Comparison of ENCODE assay signal across 10 cellular contexts in the genomic region with DNA sequence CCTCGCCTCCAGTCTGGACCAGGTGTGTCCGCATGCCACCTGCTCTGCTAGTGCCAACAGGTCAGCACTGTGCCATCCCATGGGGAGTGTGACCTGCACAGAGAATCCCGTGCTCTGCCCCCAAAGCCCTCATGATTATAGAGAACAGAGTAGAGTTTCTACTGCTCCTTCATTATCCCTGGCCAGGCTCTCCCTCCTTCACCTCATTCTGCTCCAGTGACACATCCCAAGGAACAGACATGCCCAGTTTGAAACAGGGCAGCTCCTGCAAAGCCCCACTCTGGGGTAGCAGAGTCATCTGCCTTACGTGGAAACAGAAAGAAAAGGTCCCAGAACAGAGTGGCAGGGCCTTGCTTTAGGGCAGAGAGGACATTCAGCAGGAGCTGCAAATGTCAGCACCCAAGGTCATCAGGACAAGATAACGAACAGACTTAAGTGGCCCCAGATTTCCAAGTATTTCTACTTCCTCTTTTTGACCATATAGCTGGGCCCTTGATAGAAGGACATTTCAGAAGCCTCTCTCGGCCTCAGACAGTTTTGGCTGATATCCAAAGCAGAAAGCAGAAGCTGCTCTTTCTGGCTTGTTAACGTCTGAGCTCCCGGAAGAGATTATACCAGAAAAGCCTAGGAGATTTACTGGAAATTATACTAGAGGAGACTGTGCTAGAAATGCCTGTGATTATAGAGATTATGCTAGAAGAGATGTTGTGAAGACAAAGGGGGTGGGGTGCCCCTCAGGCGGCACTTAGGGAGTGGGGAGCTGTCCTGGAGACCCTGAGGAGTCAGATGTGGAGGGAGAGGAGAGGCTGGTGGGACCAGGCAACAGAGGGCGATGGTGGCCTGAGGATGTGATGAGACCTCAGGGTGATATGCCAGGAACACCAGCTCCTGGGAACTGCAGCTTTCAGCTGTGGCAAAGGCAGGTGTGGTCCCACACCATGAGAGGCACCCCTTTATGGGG. TPM values are rescaled to one million over a fixed set of nuclear protein-coding genes. Genes with fewer than 3 reads are reported as not detected.
A peak's percentile ranks its signal among the peaks of the same experiment; 100 is the strongest.
DNase-seq lines count a peak whose midpoint lies in the region; ATAC-seq, FAIRE-seq and TF ChIP-seq lines count a peak whose summit lies in the region.
"Had no signal": no experiment of that assay in that cellular context is flagged by ENCODE, and none has a peak within 500 bp of the region (broad histone marks: within the 10 kb centered on the region; RNA-seq: fewer than 3 reads in every experiment).

No MANE protein-coding gene starts in this region.

- H4K20me1 ChIP-seq in OCI-LY3 (ENCODE audit: insufficient read depth, low read length): no peaks in the 10 kb centered on the region

- H3K36me3 ChIP-seq in OCI-LY3 (replicated peaks; ENCODE audit: low read depth, low read length) (no peaks in the 10 kb centered on the region), right atrium auricular region (peaks cover 11% of the 10 kb centered on the region)

- peak; percentile 40 for ATAC-seq in HG02759 (IDR thresholded peaks at IDR 0.05; ENCODE audit: unreplicated experiment)

- no peaks in the 10 kb centered on the region for H3K9me3 Mint-ChIP-seq in activated T-cell treated with anti-CD3 and anti-CD28 coated beads, Interleukin-2, amount 50 U/mL, for 24 hours
- H3K9me3 Mint-ChIP-seq in activated CD4-positive, alpha-beta T cell treated with anti-CD3 and anti-CD28 coated beads, Interleukin-2, amount 10 ng/mL, durations not matched to agents 24 days and 14 days: no peaks in the 10 kb centered on the region

- TF ChIP-seq CTCF in OCI-LY3 (IDR thresholded peaks at IDR 0.05; ENCODE audit: low read depth, low read length) (peak; percentile 51), right atrium auricular region (IDR thresholded peaks at IDR 0.05) (peak in 1 of 2 donors; percentile 51)

- H3K27me3 ChIP-seq in OCI-LY3 (ENCODE audit: low read depth, low read length) (no peaks in the 10 kb centered on the region), right atrium auricular region (no peaks in the 10 kb centered on the region)
- H3K27me3 ChIP-seq: tibial artery had no signal

- H3K4me1 ChIP-seq in OCI-LY3 (ENCODE audit: low read length) (peaks cover 51% of the 10 kb centered on the region), right atrium auricular region (peaks cover 0 to 63% of the 10 kb centered on the region in 2 donors)

- H3K36me3 Mint-ChIP-seq in activated T-cell treated with anti-CD3 and anti-CD28 coated beads, Interleukin-2, amount 50 U/mL, for 24 hours (ENCODE audit: low read depth): no peaks in the 10 kb centered on the region
- no peaks in the 10 kb centered on the region for H3K36me3 Mint-ChIP-seq in activated CD4-positive, alpha-beta T cell treated with anti-CD3 and anti-CD28 coated beads, Interleukin-2, amount 10 ng/mL, durations not matched to agents 24 days and 14 days (ENCODE audit: low read depth)

- no peak overlapping the region for H3K27ac Mint-ChIP-seq in activated T-cell treated with anti-CD3 and anti-CD28 coated beads, Interleukin-2, amount 50 U/mL, for 24 hours
- H3K27ac Mint-ChIP-seq in activated CD4-positive, alpha-beta T cell treated with anti-CD3 and anti-CD28 coated beads, Interleukin-2, amount 10 ng/mL, durations not matched to agents 24 days and 14 days: no peak overlapping the region

- peak overlapping the region; percentile 75 for H3K4me2 ChIP-seq in OCI-LY3 (ENCODE audit: low read length)

- peaks cover 7% of the 10 kb centered on the region for H3K4me1 Mint-ChIP-seq in activated T-cell treated with anti-CD3 and anti-CD28 coated beads, Interleukin-2, amount 50 U/mL, for 24 hours (ENCODE audit: low read depth)
- H3K4me1 Mint-ChIP-seq in activated CD4-positive, alpha-beta T cell treated with anti-CD3 and anti-CD28 coated beads, Interleukin-2, amount 10 ng/mL, durations not matched to agents 24 days and 14 days: peaks cover 10% of the 10 kb centered on the region

- H2AFZ ChIP-seq in OCI-LY3 (ENCODE audit: low read depth, low read length): peak overlapping the region; percentile 94

- H3K4me3 ChIP-seq in OCI-LY3 (ENCODE audit: low read length) (peak overlapping the region; percentile 35; the same call in 1 of the 2 replicates), right atrium auricular region (no peak overlapping the region)
- H3K4me3 ChIP-seq: tibial artery had no signal

- H3K27ac ChIP-seq in OCI-LY3 (ENCODE audit: low read length) (peak overlapping the region; percentile 81), right atrium auricular region (peak overlapping the region; percentile 72 to 81), substantia nigra (ENCODE audit: low read depth, low read length, poor library complexity, severe bottlenecking) (peak overlapping the region; percentile 5)
- H3K27ac ChIP-seq: tibial artery had no signal

- no peak overlapping the region for H3K4me3 Mint-ChIP-seq in activated T-cell treated with anti-CD3 and anti-CD28 coated beads, Interleukin-2, amount 50 U/mL, for 24 hours
- H3K4me3 Mint-ChIP-seq in activated CD4-positive, alpha-beta T cell treated with anti-CD3 and anti-CD28 coated beads, Interleukin-2, amount 10 ng/mL, durations not matched to agents 24 days and 14 days: no peak overlapping the region

- no peaks in the 10 kb centered on the region for H3K79me2 ChIP-seq in OCI-LY3 (ENCODE audit: low read length)

- FAIRE-seq in GM12892 (lab: Jason Lieb, UNC): no peak
- FAIRE-seq: keratinocyte had no signal

- peak overlapping the region; percentile 70 for H3K9ac ChIP-seq in OCI-LY3 (ENCODE audit: low read length)

- peaks cover 11% of the 10 kb centered on the region for H3K27me3 Mint-ChIP-seq in activated T-cell treated with anti-CD3 and anti-CD28 coated beads, Interleukin-2, amount 50 U/mL, for 24 hours
- H3K27me3 Mint-ChIP-seq in activated CD4-positive, alpha-beta T cell treated with anti-CD3 and anti-CD28 coated beads, Interleukin-2, amount 10 ng/mL, durations not matched to agents 24 days and 14 days: peaks cover 21% of the 10 kb centered on the region

- DNase-seq in right atrium auricular region (ENCODE audit: low spot score) (peak; percentile 57), substantia nigra (lab: John Stamatoyannopoulos, UW) (peak in 5 of 49 donors; percentile 6 to 36 (median 27)), GM12892 (ENCODE audit: insufficient read length) (no peak)
- no peak for DNase-seq in activated T-cell treated with anti-CD3 and anti-CD28 coated beads, Interleukin-2, amount 50 U/mL, for 24 hours
- no peak for DNase-seq in effector CD4-positive, alpha-beta T cell
- DNase-seq in activated CD4-positive, alpha-beta T cell treated with anti-CD3 and anti-CD28 coated beads, Interleukin-2, amount 10 ng/mL, durations not matched to agents 24 days and 14 days: no peak

- TF ChIP-seq POLR2A in GM12892 (IDR thresholded peaks at IDR 0.05; ENCODE audit: low read depth, low read length): no peak

- intact Hi-C loops in activated CD4-positive, alpha-beta T cell treated with anti-CD3 and anti-CD28 coated beads, Interleukin-2, amount 10 ng/mL, durations not matched to agents 24 days and 14 days (cut with micrococcal nuclease): no loop called here

- H3K9me3 ChIP-seq in OCI-LY3 (ENCODE audit: insufficient read depth, low read length) (no peaks in the 10 kb centered on the region), right atrium auricular region (no peaks in the 10 kb centered on the region)
- H3K9me3 ChIP-seq: tibial artery had no signal

RNA-seq across cellular contexts. Expression of gene TMEM176B, which starts 12.6 kb away (rescaled TPM):
- 100 to 1,000 TPM; 162 to 227 TPM for total RNA-seq in right atrium auricular region
- polyA plus RNA-seq in GM12892 (2012; ENCODE audit: missing spikeins): not detected
- total RNA-seq in activated CD4-positive, alpha-beta T cell treated with anti-CD3 and anti-CD28 coated beads, Interleukin-2, amount 10 ng/mL, durations not matched to agents 24 days and 14 days: not detected in 2 replicates
- polyA plus RNA-seq: keratinocyte had no signal

RNA-seq across cellular contexts. Expression of gene TMEM176A, which starts 13.0 kb away (rescaled TPM):
- total RNA-seq in right atrium auricular region: 100 to 1,000 TPM in 1 of 2 donors, 10 to 100 TPM in 1; 56.3 to 102 TPM
- not detected for polyA plus RNA-seq in GM12892 (2012; ENCODE audit: missing spikeins)
- total RNA-seq in activated CD4-positive, alpha-beta T cell treated with anti-CD3 and anti-CD28 coated beads, Interleukin-2, amount 10 ng/mL, durations not matched to agents 24 days and 14 days: not detected in 2 replicates
- polyA plus RNA-seq: keratinocyte had no signal

RNA-seq across cellular contexts. Expression of gene GIMAP5, which starts 50.4 kb away (rescaled TPM):
- total RNA-seq in right atrium auricular region: 10 to 100 TPM; 14.5 to 22.2 TPM
- 25.7 TPM for polyA plus RNA-seq in GM12892 (2012; ENCODE audit: missing spikeins)
- total RNA-seq in activated CD4-positive, alpha-beta T cell treated with anti-CD3 and anti-CD28 coated beads, Interleukin-2, amount 10 ng/mL, durations not matched to agents 24 days and 14 days: 44.4 and 50.9 TPM in 2 replicates
- polyA plus RNA-seq: keratinocyte had no signal

Comparison
In these comparisons a context has a peak if more than half of its experiments do, and no peak if none do; other contexts are left out.
1. H3K27ac ChIP-seq: peak in every context shown above with its lines; median percentile 81 in OCI-LY3; 76 in right atrium auricular region; 5 in substantia nigra.
2. RNA of gene TMEM176B, which starts 12.6 kb away (total RNA-seq): 162 to 227 TPM in right atrium auricular region; not detected in activated CD4-positive, alpha-beta T cell treated with anti-CD3 and anti-CD28 coated beads, Interleukin-2, amount 10 ng/mL, durations not matched to agents 24 days and 14 days; every median in the first group is over 100 times any median in the second.
3. RNA of gene TMEM176A, which starts 13.0 kb away (total RNA-seq): 56.3 to 102 TPM in right atrium auricular region; not detected in activated CD4-positive, alpha-beta T cell treated with anti-CD3 and anti-CD28 coated beads, Interleukin-2, amount 10 ng/mL, durations not matched to agents 24 days and 14 days; every median in the first group is over 10 times any median in the second.